1 cellular context compared by ENCODE assay signal in the genomic region with DNA sequence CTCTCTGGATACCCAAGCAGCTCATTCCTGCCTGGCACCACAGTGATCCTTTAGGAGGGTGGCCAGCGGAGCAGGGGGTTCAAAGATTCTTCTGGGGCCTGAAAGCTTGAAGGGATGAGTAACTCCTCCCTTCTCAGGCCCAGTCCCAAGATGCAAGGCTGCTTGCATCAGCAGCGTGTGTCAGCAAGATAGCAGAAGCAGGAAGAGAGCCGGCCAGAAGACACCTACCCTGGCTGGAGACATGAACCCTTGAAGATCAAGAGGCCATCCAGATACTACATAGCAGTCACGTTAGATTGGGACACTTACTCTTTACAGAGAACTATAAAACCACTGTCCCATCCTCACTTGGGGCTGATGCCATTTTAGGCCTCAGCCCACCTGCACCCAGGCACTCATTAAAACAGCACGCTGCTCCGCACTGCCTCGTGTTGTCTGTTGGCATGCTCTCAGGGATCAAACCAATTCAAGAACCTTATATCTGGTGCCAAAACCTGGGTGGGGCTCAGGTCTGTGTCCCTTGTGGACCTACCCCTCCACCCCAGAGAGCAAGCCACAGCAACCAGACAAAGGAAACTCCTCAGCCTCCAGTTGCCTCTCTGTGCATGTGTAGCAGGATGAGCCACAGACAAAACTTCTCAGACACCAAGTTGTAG.
TF ChIP-seq lines count a peak whose summit lies in the region.

No MANE protein-coding gene starts in this region.

TF ChIP-seq in GM23338, 12 proteins besides CTCF, POLR2A, EP300 and RAD21 (continued from another document):
- TF ChIP-seq, protein P1, sequence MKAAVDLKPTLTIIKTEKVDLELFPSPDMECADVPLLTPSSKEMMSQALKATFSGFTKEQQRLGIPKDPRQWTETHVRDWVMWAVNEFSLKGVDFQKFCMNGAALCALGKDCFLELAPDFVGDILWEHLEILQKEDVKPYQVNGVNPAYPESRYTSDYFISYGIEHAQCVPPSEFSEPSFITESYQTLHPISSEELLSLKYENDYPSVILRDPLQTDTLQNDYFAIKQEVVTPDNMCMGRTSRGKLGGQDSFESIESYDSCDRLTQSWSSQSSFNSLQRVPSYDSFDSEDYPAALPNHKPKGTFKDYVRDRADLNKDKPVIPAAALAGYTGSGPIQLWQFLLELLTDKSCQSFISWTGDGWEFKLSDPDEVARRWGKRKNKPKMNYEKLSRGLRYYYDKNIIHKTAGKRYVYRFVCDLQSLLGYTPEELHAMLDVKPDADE (IDR thresholded peaks at IDR 0.05) = no peak
- no peak for TF ChIP-seq JUNB (IDR thresholded peaks at IDR 0.05; ENCODE audit: unreplicated experiment)
- TF ChIP-seq, protein P2, sequence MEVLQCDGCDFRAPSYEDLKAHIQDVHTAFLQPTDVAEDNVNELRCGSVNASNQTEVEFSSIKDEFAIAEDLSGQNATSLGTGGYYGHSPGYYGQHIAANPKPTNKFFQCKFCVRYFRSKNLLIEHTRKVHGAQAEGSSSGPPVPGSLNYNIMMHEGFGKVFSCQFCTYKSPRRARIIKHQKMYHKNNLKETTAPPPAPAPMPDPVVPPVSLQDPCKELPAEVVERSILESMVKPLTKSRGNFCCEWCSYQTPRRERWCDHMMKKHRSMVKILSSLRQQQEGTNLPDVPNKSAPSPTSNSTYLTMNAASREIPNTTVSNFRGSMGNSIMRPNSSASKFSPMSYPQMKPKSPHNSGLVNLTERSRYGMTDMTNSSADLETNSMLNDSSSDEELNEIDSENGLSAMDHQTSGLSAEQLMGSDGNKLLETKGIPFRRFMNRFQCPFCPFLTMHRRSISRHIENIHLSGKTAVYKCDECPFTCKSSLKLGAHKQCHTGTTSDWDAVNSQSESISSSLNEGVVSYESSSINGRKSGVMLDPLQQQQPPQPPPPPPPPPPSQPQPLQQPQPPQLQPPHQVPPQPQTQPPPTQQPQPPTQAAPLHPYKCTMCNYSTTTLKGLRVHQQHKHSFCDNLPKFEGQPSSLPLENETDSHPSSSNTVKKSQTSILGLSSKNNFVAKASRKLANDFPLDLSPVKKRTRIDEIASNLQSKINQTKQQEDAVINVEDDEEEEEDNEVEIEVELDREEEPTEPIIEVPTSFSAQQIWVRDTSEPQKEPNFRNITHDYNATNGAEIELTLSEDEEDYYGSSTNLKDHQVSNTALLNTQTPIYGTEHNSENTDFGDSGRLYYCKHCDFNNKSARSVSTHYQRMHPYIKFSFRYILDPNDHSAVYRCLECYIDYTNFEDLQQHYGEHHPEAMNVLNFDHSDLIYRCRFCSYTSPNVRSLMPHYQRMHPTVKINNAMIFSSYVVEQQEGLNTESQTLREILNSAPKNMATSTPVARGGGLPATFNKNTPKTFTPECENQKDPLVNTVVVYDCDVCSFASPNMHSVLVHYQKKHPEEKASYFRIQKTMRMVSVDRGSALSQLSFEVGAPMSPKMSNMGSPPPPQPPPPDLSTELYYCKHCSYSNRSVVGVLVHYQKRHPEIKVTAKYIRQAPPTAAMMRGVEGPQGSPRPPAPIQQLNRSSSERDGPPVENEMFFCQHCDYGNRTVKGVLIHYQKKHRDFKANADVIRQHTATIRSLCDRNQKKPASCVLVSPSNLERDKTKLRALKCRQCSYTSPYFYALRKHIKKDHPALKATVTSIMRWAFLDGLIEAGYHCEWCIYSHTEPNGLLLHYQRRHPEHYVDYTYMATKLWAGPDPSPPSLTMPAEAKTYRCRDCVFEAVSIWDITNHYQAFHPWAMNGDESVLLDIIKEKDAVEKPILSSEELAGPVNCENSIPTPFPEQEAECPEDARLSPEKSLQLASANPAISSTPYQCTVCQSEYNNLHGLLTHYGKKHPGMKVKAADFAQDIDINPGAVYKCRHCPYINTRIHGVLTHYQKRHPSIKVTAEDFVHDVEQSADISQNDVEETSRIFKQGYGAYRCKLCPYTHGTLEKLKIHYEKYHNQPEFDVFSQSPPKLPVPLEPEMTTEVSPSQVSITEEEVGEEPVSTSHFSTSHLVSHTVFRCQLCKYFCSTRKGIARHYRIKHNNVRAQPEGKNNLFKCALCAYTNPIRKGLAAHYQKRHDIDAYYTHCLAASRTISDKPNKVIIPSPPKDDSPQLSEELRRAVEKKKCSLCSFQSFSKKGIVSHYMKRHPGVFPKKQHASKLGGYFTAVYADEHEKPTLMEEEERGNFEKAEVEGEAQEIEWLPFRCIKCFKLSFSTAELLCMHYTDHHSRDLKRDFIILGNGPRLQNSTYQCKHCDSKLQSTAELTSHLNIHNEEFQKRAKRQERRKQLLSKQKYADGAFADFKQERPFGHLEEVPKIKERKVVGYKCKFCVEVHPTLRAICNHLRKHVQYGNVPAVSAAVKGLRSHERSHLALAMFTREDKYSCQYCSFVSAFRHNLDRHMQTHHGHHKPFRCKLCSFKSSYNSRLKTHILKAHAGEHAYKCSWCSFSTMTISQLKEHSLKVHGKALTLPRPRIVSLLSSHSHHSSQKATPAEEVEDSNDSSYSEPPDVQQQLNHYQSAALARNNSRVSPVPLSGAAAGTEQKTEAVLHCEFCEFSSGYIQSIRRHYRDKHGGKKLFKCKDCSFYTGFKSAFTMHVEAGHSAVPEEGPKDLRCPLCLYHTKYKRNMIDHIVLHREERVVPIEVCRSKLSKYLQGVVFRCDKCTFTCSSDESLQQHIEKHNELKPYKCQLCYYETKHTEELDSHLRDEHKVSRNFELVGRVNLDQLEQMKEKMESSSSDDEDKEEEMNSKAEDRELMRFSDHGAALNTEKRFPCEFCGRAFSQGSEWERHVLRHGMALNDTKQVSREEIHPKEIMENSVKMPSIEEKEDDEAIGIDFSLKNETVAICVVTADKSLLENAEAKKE (CRISPR knock-in tag; IDR thresholded peaks at IDR 0.05) = no peak
- no peak for TF ChIP-seq ZNF114 (CRISPR knock-in tag; IDR thresholded peaks at IDR 0.05)
